Comparison of ENCODE assay signal across 1 cellular context in the genomic region with DNA sequence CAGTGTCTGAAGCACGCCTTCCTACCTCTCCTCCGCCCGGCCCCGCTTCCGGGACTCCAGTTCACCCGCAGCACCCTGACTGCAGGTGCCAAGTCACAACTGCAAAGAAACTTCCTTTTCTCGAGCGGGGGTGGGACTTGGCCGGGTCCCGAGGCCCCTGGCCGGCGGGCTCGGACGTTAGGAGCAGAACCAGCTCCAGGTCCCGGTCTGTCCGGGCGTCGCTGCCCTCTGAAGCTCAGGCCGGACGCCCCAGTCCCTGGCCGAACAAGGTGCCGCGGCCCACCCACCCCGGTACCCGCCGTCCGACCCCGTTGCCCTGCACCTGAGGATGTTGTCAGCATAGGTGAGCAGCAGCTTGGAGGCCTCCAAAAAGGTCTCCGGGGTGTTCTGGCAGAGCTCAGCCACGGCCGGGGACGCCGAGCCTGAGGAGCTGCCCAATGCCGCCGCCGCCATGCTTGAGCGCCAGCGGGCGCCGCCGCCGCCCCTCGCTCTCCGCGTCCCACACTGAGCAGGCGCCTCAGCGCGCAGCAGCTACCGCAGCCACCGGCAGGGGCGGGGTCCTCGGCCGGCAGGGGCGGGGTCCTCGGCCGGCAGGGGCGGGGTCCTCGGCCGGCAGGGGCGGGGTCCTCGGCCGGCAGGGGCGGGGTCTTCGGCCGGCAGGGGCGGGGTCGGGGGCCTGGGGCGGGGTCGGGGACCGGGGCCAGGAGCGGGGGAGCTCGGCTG.
A peak's percentile ranks its signal among the peaks of the same experiment; 100 is the strongest.
TF ChIP-seq lines count a peak whose summit lies in the region.

Gene NGLY1, minus strand, starts transcription at position 506 of the 723 bp plus-strand sequence. Its CDS starts 53 bp downstream, at position 453.

TF ChIP-seq in HepG2, 621 proteins besides CTCF, POLR2A, EP300 and RAD21 (continued from another document and continues in another):
- peak; percentile 76 for TF ChIP-seq KAT8 (CRISPR knock-in tag; IDR thresholded peaks at IDR 0.05)
- TF ChIP-seq, protein P1, sequence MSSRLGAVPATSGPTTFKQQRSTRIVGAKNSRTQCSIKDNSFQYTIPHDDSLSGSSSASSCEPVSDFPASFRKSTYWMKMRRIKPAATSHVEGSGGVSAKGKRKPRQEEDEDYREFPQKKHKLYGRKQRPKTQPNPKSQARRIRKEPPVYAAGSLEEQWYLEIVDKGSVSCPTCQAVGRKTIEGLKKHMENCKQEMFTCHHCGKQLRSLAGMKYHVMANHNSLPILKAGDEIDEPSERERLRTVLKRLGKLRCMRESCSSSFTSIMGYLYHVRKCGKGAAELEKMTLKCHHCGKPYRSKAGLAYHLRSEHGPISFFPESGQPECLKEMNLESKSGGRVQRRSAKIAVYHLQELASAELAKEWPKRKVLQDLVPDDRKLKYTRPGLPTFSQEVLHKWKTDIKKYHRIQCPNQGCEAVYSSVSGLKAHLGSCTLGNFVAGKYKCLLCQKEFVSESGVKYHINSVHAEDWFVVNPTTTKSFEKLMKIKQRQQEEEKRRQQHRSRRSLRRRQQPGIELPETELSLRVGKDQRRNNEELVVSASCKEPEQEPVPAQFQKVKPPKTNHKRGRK (CRISPR knock-in tag; IDR thresholded peaks at IDR 0.05) = no peak
- no peak for TF ChIP-seq ZNF510 (CRISPR knock-in tag; IDR thresholded peaks at IDR 0.05; ENCODE audit: low read depth)
- TF ChIP-seq, protein P2, sequence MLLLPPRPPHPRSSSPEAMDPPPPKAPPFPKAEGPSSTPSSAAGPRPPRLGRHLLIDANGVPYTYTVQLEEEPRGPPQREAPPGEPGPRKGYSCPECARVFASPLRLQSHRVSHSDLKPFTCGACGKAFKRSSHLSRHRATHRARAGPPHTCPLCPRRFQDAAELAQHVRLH (CRISPR knock-in tag; IDR thresholded peaks at IDR 0.05; ENCODE audit: borderline replicate concordance, low read depth) = no peak
- TF ChIP-seq KLF9 (CRISPR knock-in tag; IDR thresholded peaks at IDR 0.05; ENCODE audit: low read depth) = no peak
- TF ChIP-seq ZNF17 (CRISPR knock-in tag; IDR thresholded peaks at IDR 0.05) = no peak
- 0 out of 2 replicates have a peak, but pooled peaks have one; percentile 47 for TF ChIP-seq ZC3H13 (CRISPR knock-in tag; IDR thresholded peaks at IDR 0.05)
- no peak for TF ChIP-seq MAFF (IDR thresholded peaks at IDR 0.05; ENCODE audit: low read depth, low read length)
- no peak for TF ChIP-seq ZNF546 (CRISPR knock-in tag; conservative IDR thresholded peaks at IDR 0.05)
- TF ChIP-seq ZFP90 (CRISPR knock-in tag; IDR thresholded peaks at IDR 0.05; ENCODE audit: borderline replicate concordance) = peak; percentile 75
- TF ChIP-seq, protein P3, sequence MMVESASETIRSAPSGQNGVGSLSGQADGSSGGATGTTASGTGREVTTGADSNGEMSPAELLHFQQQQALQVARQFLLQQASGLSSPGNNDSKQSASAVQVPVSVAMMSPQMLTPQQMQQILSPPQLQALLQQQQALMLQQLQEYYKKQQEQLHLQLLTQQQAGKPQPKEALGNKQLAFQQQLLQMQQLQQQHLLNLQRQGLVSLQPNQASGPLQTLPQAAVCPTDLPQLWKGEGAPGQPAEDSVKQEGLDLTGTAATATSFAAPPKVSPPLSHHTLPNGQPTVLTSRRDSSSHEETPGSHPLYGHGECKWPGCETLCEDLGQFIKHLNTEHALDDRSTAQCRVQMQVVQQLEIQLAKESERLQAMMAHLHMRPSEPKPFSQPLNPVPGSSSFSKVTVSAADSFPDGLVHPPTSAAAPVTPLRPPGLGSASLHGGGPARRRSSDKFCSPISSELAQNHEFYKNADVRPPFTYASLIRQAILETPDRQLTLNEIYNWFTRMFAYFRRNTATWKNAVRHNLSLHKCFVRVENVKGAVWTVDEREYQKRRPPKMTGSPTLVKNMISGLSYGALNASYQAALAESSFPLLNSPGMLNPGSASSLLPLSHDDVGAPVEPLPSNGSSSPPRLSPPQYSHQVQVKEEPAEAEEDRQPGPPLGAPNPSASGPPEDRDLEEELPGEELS (CRISPR knock-in tag; IDR thresholded peaks at IDR 0.05) = peak; percentile 37; the same call in 1 of the 2 replicates
- TF ChIP-seq GATAD1 (CRISPR knock-in tag; IDR thresholded peaks at IDR 0.05) = 0 out of 2 replicates have a peak, but pooled peaks have one; percentile 19
- no peak for TF ChIP-seq ZFP82 (CRISPR knock-in tag; IDR thresholded peaks at IDR 0.05; ENCODE audit: borderline replicate concordance)
- no peak for TF ChIP-seq ATM (IDR thresholded peaks at IDR 0.05; ENCODE audit: borderline replicate concordance)
- no peak for TF ChIP-seq SMAD9 (CRISPR knock-in tag; IDR thresholded peaks at IDR 0.05)
- no peak for TF ChIP-seq HOMEZ (CRISPR knock-in tag; IDR thresholded peaks at IDR 0.05; ENCODE audit: low read depth)
- TF ChIP-seq ZBTB7A (CRISPR knock-in tag; IDR thresholded peaks at IDR 0.05) = no peak; the same call in 1 of the 2 replicates
- TF ChIP-seq CCAR2 (optimal IDR thresholded peaks at IDR 0.05; ENCODE audit: low read depth, low read length) = no peak
- TF ChIP-seq, protein P4, sequence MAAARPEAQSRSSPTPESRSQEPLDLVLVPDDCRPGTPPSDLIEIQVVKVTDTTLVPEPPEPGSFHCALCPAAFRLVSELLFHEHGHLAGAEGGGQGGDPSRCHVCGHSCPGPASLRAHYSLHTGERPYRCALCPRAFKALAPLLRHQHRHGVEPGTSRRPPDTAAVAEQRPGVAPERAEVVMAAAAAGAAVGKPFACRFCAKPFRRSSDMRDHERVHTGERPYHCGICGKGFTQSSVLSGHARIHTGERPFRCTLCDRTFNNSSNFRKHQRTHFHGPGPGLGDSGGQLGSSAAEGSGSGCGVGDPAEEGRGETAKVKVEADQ (CRISPR knock-in tag; IDR thresholded peaks at IDR 0.05; ENCODE audit: borderline replicate concordance) = no peak
- TF ChIP-seq KMT2A (CRISPR knock-in tag; IDR thresholded peaks at IDR 0.05) = peak; percentile 95
- TF ChIP-seq DR1 (CRISPR knock-in tag; IDR thresholded peaks at IDR 0.05) = no peak
- TF ChIP-seq ZNF207 (IDR thresholded peaks at IDR 0.05; ENCODE audit: borderline replicate concordance) = no peak
- no peak for TF ChIP-seq ZNF644 (CRISPR knock-in tag; IDR thresholded peaks at IDR 0.05; ENCODE audit: low read depth)
- TF ChIP-seq FOXK2 (IDR thresholded peaks at IDR 0.05) = no peak
- TF ChIP-seq ZBTB42 (CRISPR knock-in tag; IDR thresholded peaks at IDR 0.05) = no peak
- TF ChIP-seq, protein P5, sequence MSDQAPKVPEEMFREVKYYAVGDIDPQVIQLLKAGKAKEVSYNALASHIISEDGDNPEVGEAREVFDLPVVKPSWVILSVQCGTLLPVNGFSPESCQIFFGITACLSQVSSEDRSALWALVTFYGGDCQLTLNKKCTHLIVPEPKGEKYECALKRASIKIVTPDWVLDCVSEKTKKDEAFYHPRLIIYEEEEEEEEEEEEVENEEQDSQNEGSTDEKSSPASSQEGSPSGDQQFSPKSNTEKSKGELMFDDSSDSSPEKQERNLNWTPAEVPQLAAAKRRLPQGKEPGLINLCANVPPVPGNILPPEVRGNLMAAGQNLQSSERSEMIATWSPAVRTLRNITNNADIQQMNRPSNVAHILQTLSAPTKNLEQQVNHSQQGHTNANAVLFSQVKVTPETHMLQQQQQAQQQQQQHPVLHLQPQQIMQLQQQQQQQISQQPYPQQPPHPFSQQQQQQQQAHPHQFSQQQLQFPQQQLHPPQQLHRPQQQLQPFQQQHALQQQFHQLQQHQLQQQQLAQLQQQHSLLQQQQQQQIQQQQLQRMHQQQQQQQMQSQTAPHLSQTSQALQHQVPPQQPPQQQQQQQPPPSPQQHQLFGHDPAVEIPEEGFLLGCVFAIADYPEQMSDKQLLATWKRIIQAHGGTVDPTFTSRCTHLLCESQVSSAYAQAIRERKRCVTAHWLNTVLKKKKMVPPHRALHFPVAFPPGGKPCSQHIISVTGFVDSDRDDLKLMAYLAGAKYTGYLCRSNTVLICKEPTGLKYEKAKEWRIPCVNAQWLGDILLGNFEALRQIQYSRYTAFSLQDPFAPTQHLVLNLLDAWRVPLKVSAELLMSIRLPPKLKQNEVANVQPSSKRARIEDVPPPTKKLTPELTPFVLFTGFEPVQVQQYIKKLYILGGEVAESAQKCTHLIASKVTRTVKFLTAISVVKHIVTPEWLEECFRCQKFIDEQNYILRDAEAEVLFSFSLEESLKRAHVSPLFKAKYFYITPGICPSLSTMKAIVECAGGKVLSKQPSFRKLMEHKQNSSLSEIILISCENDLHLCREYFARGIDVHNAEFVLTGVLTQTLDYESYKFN (CRISPR knock-in tag; conservative IDR thresholded peaks at IDR 0.05) = no peak; the same call in 1 of the 2 replicates
- TF ChIP-seq NFKBIZ (CRISPR knock-in tag; IDR thresholded peaks at IDR 0.05) = 0 out of 2 replicates have a peak, but pooled peaks have one; percentile 53
- TF ChIP-seq RFX1 (IDR thresholded peaks at IDR 0.05) = no peak
- no peak for TF ChIP-seq HNRNPH1 (optimal IDR thresholded peaks at IDR 0.05; ENCODE audit: low read depth, low read length)
- TF ChIP-seq NR2F1 (CRISPR knock-in tag; IDR thresholded peaks at IDR 0.05) = no peak
- TF ChIP-seq, protein P6, sequence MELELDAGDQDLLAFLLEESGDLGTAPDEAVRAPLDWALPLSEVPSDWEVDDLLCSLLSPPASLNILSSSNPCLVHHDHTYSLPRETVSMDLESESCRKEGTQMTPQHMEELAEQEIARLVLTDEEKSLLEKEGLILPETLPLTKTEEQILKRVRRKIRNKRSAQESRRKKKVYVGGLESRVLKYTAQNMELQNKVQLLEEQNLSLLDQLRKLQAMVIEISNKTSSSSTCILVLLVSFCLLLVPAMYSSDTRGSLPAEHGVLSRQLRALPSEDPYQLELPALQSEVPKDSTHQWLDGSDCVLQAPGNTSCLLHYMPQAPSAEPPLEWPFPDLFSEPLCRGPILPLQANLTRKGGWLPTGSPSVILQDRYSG (CRISPR knock-in tag; IDR thresholded peaks at IDR 0.05) = no peak
- TF ChIP-seq ZFP41 (CRISPR knock-in tag; IDR thresholded peaks at IDR 0.05; ENCODE audit: borderline replicate concordance) = no peak
- TF ChIP-seq, protein P7, sequence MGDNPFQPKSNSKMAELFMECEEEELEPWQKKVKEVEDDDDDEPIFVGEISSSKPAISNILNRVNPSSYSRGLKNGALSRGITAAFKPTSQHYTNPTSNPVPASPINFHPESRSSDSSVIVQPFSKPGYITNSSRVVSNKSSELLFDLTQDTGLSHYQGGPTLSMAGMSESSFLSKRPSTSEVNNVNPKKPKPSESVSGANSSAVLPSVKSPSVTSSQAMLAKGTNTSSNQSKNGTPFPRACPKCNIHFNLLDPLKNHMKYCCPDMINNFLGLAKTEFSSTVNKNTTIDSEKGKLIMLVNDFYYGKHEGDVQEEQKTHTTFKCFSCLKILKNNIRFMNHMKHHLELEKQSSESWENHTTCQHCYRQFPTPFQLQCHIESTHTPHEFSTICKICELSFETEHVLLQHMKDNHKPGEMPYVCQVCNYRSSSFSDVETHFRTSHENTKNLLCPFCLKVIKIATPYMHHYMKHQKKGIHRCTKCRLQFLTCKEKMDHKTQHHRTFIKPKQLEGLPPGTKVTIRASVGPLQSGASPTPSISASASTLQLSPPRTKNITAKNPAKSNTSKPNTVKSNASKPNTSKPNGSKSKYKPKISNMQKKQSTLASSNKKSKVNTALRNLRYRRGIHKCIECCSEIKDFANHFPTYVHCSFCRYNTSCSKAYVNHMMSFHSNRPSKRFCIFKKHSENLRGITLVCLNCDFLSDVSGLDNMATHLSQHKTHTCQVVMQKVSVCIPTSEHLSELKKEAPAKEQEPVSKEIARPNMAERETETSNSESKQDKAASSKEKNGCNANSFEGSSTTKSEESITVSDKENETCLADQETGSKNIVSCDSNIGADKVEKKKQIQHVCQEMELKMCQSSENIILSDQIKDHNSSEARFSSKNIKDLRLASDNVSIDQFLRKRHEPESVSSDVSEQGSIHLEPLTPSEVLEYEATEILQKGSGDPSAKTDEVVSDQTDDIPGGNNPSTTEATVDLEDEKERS (CRISPR knock-in tag; IDR thresholded peaks at IDR 0.05) = no peak
- TF ChIP-seq, protein P8, sequence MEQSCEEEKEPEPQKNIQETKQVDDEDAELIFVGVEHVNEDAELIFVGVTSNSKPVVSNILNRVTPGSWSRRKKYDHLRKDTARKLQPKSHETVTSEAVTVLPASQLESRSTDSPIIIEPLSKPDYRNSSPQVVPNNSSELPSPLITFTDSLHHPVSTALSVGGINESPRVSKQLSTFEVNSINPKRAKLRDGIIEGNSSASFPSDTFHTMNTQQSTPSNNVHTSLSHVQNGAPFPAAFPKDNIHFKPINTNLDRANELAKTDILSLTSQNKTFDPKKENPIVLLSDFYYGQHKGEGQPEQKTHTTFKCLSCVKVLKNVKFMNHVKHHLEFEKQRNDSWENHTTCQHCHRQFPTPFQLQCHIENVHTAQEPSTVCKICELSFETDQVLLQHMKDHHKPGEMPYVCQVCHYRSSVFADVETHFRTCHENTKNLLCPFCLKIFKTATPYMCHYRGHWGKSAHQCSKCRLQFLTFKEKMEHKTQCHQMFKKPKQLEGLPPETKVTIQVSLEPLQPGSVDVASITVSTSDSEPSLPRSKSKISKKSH (CRISPR knock-in tag; IDR thresholded peaks at IDR 0.05; ENCODE audit: borderline replicate concordance) = 0 out of 2 replicates have a peak, but pooled peaks have one; percentile 38
- no peak for TF ChIP-seq ZBTB37 (CRISPR knock-in tag; IDR thresholded peaks at IDR 0.05)
- no peak for TF ChIP-seq TGIF2 (CRISPR knock-in tag; IDR thresholded peaks at IDR 0.05)
- TF ChIP-seq ELK4 (CRISPR knock-in tag; IDR thresholded peaks at IDR 0.05; ENCODE audit: borderline replicate concordance) = no peak
